Comparison of ENCODE assay signal across 8 cellular contexts in the genomic region with DNA sequence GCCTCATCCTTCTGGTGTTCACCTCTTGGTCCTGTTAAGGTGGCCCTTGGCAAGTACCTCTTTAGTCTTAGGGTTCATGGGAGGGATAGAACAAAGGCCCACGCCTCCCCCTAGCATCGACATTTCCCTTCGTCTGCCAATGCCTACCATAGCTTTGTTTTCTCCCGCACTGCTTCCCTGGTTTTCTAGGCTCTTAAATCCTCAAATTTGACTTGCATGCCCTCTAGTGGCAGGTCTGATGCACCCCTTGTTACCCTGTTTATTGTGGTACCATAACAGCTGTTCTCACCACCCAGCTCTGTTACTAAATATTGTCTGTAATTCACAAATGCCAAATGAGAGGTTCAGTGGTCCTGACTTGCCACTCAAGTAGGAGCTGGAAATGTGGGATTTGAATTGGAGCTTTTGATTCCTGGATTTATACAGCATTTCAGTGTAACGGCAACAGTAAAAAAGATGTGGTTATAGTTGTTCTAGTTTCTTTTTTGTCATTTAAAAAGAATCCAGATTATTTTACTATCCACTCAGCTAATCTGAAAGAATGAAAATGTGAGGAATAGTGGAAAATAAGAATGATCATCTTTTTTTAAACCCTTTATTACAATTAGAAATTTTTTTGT.
DNase-seq lines count a peak whose midpoint lies in the region; ATAC-seq, FAIRE-seq and TF ChIP-seq lines count a peak whose summit lies in the region.

No MANE protein-coding gene starts in this region.

- dilution Hi-C loops in endothelial cell of umbilical vein (cut with MboI; ENCODE audit: extremely low pct_ligation_motif_present, low sequenced_read_pairs), result no loop called here

- no peak overlapping the region for H3K9ac ChIP-seq in endothelial cell of umbilical vein (replicated peaks; ENCODE audit: extremely low read depth, insufficient read depth, low read length)

- DNase-seq in EL, result peak; percentile 44
- DNase-seq in HK-2 (ENCODE audit: unreplicated experiment), result peak; percentile 38
- DNase-seq in NCI-H748 (lab: John Stamatoyannopoulos, UW; ENCODE audit: unreplicated experiment), result peak; percentile 80
- peak; percentile 34 to 46 for DNase-seq in activated CD4-positive, alpha-beta T cell treated with anti-CD3 and anti-CD28 coated beads, Interleukin-2, amount 50 U/mL, for 48 hours
- peak; percentile 62 for DNase-seq in endothelial cell of umbilical vein (ENCODE audit: low read depth, low spot score)
- peak; percentile 74 for DNase-seq in midbrain (lab: John Stamatoyannopoulos, UW)
- peak in 40 of 49 donors; percentile 0 to 65 (median 24) for DNase-seq in substantia nigra (lab: John Stamatoyannopoulos, UW)

- no peak overlapping the region for H3K4me3 ChIP-seq in endothelial cell of umbilical vein (replicated peaks in 1 of 3; ENCODE audit: insufficient read depth in 1 of 3, low read depth in 1 of 3, low read length in 3 of 3)

- no peak for ATAC-seq in GM18868 (IDR thresholded peaks at IDR 0.05; ENCODE audit: unreplicated experiment)

- no peaks in the 10 kb centered on the region for H3K27me3 ChIP-seq in endothelial cell of umbilical vein (ENCODE audit: control insufficient read depth in 2 of 2, insufficient read depth in 2 of 2, low read length in 2 of 2)

- H3K27ac ChIP-seq in endothelial cell of umbilical vein (ENCODE audit: insufficient read depth, low read depth, low read length) (no peak overlapping the region), substantia nigra (ENCODE audit: low read depth, low read length, poor library complexity, severe bottlenecking) (no peak overlapping the region)

- FAIRE-seq in endothelial cell of umbilical vein (lab: Jason Lieb, UNC), result peak; percentile 97

- no peaks in the 10 kb centered on the region for H4K20me1 ChIP-seq in endothelial cell of umbilical vein (replicated peaks; ENCODE audit: control insufficient read depth, extremely low read depth, insufficient read depth, low read length)

- H3K9me1 ChIP-seq in endothelial cell of umbilical vein (replicated peaks; ENCODE audit: control insufficient read depth, extremely low read depth, insufficient read depth, low read length), result no peaks in the 10 kb centered on the region

- no peak overlapping the region for H3K4me2 ChIP-seq in endothelial cell of umbilical vein (ENCODE audit: insufficient read depth, low read length)

- no TSS peak for BruUV-seq in endothelial cell of umbilical vein (replicated peaks; lab: Mats Ljungman, UMichigan)

- no peaks in the 10 kb centered on the region for H3K4me1 ChIP-seq in endothelial cell of umbilical vein (ENCODE audit: control insufficient read depth, extremely low read depth, insufficient read depth, low read length)

- CTCF ChIA-PET in endothelial cell of umbilical vein (lab: Charles Lee), result interaction anchor here (0.6 to 6.6 kb wide), 52 partner anchors 9 to 350 kb away, joined by 3 to 280 read pairs (median 5); a partner anchor contains a TSS

- no peaks in the 10 kb centered on the region for H3K79me2 ChIP-seq in endothelial cell of umbilical vein (ENCODE audit: control insufficient read depth, insufficient read depth, low read length)

- H2AFZ ChIP-seq in endothelial cell of umbilical vein (ENCODE audit: low read depth, low read length), result no peak overlapping the region

- intact Hi-C loops in endothelial cell of umbilical vein (cut with micrococcal nuclease), result loop anchor here (1.0 to 2.0 kb wide), 4 partner anchors 99 to 220 kb away; no protein-coding TSS in a partner anchor

- TF ChIP-seq POLR2A in endothelial cell of umbilical vein (IDR thresholded peaks at IDR 0.05; ENCODE audit: low read depth, low read length), result no peak

- H3K9me3 ChIP-seq in endothelial cell of umbilical vein (replicated peaks; ENCODE audit: control insufficient read depth, insufficient read depth, low read length), result no peaks in the 10 kb centered on the region

- H3K36me3 ChIP-seq in endothelial cell of umbilical vein (ENCODE audit: control insufficient read depth in 2 of 2, extremely low read depth in 1 of 2, insufficient read depth in 2 of 2, low read length in 2 of 2), result no peaks in the 10 kb centered on the region

- TF ChIP-seq CTCF in endothelial cell of umbilical vein (IDR thresholded peaks at IDR 0.05; ENCODE audit: extremely low read depth in 1 of 2, insufficient read depth in 1 of 2, low read depth in 1 of 2, low read length in 2 of 2), result peak; percentile 50 to 65

- POLR2A ChIA-PET in endothelial cell of umbilical vein (lab: Charles Lee), result no interaction called here

TF ChIP-seq in endothelial cell of umbilical vein, 7 proteins besides CTCF, POLR2A, EP300 and RAD21:
- TF ChIP-seq FOS (IDR thresholded peaks at IDR 0.05; ENCODE audit: borderline replicate concordance, insufficient read depth, low read length), result no peak
- TF ChIP-seq MYC (IDR thresholded peaks at IDR 0.05; ENCODE audit: low read depth, low read length), result no peak
- no peak for TF ChIP-seq JUN (IDR thresholded peaks at IDR 0.05; ENCODE audit: borderline replicate concordance, insufficient read depth, insufficient read length, low read depth)
- no peak for TF ChIP-seq GATA2 (IDR thresholded peaks at IDR 0.05; ENCODE audit: insufficient read depth, insufficient read length, low read depth, low read length)
- no peak for TF ChIP-seq EZH2 (IDR thresholded peaks at IDR 0.05; ENCODE audit: borderline replicate concordance, low read depth, low read length, severe bottlenecking)
- TF ChIP-seq, protein P1, sequence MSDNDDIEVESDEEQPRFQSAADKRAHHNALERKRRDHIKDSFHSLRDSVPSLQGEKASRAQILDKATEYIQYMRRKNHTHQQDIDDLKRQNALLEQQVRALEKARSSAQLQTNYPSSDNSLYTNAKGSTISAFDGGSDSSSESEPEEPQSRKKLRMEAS (IDR thresholded peaks at IDR 0.05; ENCODE audit: insufficient read depth, insufficient read length), result no peak
- TF ChIP-seq POLR2AphosphoS5 (IDR thresholded peaks at IDR 0.05; ENCODE audit: insufficient read depth, low read depth, low read length), result no peak

Comparison
In these comparisons a context has a peak if more than half of its experiments do, and no peak if none do; other contexts are left out.
1. DNase-seq: peak in every context shown above with its lines; median percentile 80 in NCI-H748; 74 in midbrain; 62 in endothelial cell of umbilical vein; 44 in EL; 40 in activated CD4-positive, alpha-beta T cell treated with anti-CD3 and anti-CD28 coated beads, Interleukin-2, amount 50 U/mL, for 48 hours; 38 in HK-2; 24 in substantia nigra.